8 cellular contexts compared by ENCODE assay signal in the genomic region with DNA sequence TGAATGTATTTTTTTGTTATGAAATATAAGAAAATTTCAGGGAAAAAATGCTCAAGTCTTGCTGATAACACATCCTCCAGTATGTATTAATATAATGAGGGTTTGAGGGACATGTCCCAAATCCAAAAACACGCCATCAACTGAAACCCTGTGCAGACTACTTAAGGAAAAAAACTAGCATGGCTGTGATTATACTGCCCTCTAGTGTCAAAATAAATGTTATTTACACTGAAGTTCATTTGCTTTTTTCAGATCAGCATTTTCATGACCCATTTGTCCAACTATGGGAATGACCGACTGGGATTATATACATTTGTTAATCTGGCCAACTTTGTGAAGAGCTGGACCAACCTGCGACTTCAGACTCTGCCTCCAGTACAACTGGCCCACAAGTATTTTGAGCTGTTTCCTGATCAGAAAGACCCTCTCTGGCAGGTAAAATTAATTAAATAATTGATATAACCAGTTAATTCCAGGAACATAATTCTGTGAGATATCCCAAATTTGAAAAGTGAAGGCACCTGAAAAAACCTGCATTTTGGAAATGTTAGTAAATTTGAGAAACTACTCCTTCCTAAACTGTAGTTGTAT.
DNase-seq lines count a peak whose midpoint lies in the region; ATAC-seq and TF ChIP-seq lines count a peak whose summit lies in the region.

No MANE protein-coding gene starts in this region.

- TF ChIP-seq CTCF in BE2C (IDR thresholded peaks at IDR 0.05; ENCODE audit: low read depth, low read length) (peak; percentile 64), colonic mucosa (IDR thresholded peaks at IDR 0.05) (peak; percentile 54), mucosa of descending colon (IDR thresholded peaks at IDR 0.05) (peak; percentile 21)

- no peaks in the 10 kb centered on the region for H3K27me3 ChIP-seq in BE2C
- no peaks in the 10 kb centered on the region for H3K27me3 ChIP-seq in colonic mucosa

- DNase-seq in BE2C = no peak
- peak; percentile 64 for DNase-seq in NCI-H82 treated with DMSO at 0.1 percent for 48 hours (lab: John Stamatoyannopoulos, UW; ENCODE audit: unreplicated experiment)
- DNase-seq in colonic mucosa = no peak
- no peak for DNase-seq in mucosa of descending colon
- no peak for DNase-seq in activated T-cell treated with anti-CD3 and anti-CD28 coated beads for 4 hours

- no peaks in the 10 kb centered on the region for H3K36me3 ChIP-seq in BE2C
- no peaks in the 10 kb centered on the region for H3K36me3 ChIP-seq in colonic mucosa
- no peaks in the 10 kb centered on the region for H3K36me3 ChIP-seq in mucosa of descending colon (ENCODE audit: low read depth)

- H3K4me3 ChIP-seq in BE2C (ENCODE audit: low read depth, low read length) (no peak overlapping the region), colonic mucosa (no peak overlapping the region), mucosa of descending colon (no peak overlapping the region)

- H3K27ac ChIP-seq in colonic mucosa = no peak overlapping the region

- H3K9me3 ChIP-seq in BE2C (no peaks in the 10 kb centered on the region), colonic mucosa (no peaks in the 10 kb centered on the region), mucosa of descending colon (no peaks in the 10 kb centered on the region)

- intact Hi-C loops in colonic mucosa (cut with DNase I) (no loop called here), mucosa of descending colon (cut with DNase I, micrococcal nuclease) (no loop called here)

- H3K9ac ChIP-seq in colonic mucosa (ENCODE audit: low read depth in 2 of 2, low read length in 2 of 2) = no peak overlapping the region

- ATAC-seq in GM18520 (IDR thresholded peaks at IDR 0.05; ENCODE audit: unreplicated experiment) = peak; percentile 53
- ATAC-seq in HG03520 (IDR thresholded peaks at IDR 0.05; ENCODE audit: unreplicated experiment) = peak; percentile 51
- ATAC-seq in mucosa of descending colon = peak; percentile 64
- ATAC-seq in HG03095 (IDR thresholded peaks at IDR 0.05; ENCODE audit: unreplicated experiment) = no peak

- H3K4me1 ChIP-seq in BE2C = no peaks in the 10 kb centered on the region
- no peaks in the 10 kb centered on the region for H3K4me1 ChIP-seq in colonic mucosa
- H3K4me1 ChIP-seq in mucosa of descending colon (ENCODE audit: low read depth) = peaks cover 17% of the 10 kb centered on the region
